Comparison of ENCODE assay signal across 2 cellular contexts in genomic region chr13:114108141-114108761, GRCh38.
TF ChIP-seq lines count a peak whose summit lies in the region.

No MANE protein-coding gene starts in this region.

TF ChIP-seq in SK-N-SH, 30 proteins besides CTCF, POLR2A, EP300 and RAD21 (continued from another document):
- no peak for TF ChIP-seq ZBTB33 (IDR thresholded peaks at IDR 0.05; ENCODE audit: borderline replicate concordance, low read depth)
- no peak for TF ChIP-seq CHD2 (IDR thresholded peaks at IDR 0.05; ENCODE audit: low read length, partially characterized antibody)
- no peak for TF ChIP-seq RFX5 (IDR thresholded peaks at IDR 0.05; ENCODE audit: low read length)

TF ChIP-seq in SK-N-SH treated with all-trans-retinoic acid at 6 μM for 48 hours, 23 proteins besides CTCF, POLR2A, EP300 and RAD21 (continued from another document):
- TF ChIP-seq, protein P1, sequence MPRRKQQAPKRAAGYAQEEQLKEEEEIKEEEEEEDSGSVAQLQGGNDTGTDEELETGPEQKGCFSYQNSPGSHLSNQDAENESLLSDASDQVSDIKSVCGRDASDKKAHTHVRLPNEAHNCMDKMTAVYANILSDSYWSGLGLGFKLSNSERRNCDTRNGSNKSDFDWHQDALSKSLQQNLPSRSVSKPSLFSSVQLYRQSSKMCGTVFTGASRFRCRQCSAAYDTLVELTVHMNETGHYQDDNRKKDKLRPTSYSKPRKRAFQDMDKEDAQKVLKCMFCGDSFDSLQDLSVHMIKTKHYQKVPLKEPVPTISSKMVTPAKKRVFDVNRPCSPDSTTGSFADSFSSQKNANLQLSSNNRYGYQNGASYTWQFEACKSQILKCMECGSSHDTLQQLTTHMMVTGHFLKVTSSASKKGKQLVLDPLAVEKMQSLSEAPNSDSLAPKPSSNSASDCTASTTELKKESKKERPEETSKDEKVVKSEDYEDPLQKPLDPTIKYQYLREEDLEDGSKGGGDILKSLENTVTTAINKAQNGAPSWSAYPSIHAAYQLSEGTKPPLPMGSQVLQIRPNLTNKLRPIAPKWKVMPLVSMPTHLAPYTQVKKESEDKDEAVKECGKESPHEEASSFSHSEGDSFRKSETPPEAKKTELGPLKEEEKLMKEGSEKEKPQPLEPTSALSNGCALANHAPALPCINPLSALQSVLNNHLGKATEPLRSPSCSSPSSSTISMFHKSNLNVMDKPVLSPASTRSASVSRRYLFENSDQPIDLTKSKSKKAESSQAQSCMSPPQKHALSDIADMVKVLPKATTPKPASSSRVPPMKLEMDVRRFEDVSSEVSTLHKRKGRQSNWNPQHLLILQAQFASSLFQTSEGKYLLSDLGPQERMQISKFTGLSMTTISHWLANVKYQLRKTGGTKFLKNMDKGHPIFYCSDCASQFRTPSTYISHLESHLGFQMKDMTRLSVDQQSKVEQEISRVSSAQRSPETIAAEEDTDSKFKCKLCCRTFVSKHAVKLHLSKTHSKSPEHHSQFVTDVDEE (CRISPR knock-in tag; IDR thresholded peaks at IDR 0.05) = no peak
- no peak for TF ChIP-seq ZNF8 (CRISPR knock-in tag; IDR thresholded peaks at IDR 0.05)
- TF ChIP-seq ZFP3 (CRISPR knock-in tag; IDR thresholded peaks at IDR 0.05) = no peak
- no peak for TF ChIP-seq ZNF70 (CRISPR knock-in tag; IDR thresholded peaks at IDR 0.05)
- TF ChIP-seq ZFP30 (CRISPR knock-in tag; IDR thresholded peaks at IDR 0.05) = no peak
- no peak for TF ChIP-seq BACH2 (CRISPR knock-in tag; IDR thresholded peaks at IDR 0.05; ENCODE audit: borderline replicate concordance)
- TF ChIP-seq, protein P2, sequence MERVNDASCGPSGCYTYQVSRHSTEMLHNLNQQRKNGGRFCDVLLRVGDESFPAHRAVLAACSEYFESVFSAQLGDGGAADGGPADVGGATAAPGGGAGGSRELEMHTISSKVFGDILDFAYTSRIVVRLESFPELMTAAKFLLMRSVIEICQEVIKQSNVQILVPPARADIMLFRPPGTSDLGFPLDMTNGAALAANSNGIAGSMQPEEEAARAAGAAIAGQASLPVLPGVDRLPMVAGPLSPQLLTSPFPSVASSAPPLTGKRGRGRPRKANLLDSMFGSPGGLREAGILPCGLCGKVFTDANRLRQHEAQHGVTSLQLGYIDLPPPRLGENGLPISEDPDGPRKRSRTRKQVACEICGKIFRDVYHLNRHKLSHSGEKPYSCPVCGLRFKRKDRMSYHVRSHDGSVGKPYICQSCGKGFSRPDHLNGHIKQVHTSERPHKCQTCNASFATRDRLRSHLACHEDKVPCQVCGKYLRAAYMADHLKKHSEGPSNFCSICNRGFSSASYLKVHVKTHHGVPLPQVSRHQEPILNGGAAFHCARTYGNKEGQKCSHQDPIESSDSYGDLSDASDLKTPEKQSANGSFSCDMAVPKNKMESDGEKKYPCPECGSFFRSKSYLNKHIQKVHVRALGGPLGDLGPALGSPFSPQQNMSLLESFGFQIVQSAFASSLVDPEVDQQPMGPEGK (CRISPR knock-in tag; IDR thresholded peaks at IDR 0.05; ENCODE audit: borderline replicate concordance) = no peak
- TF ChIP-seq, protein P3, sequence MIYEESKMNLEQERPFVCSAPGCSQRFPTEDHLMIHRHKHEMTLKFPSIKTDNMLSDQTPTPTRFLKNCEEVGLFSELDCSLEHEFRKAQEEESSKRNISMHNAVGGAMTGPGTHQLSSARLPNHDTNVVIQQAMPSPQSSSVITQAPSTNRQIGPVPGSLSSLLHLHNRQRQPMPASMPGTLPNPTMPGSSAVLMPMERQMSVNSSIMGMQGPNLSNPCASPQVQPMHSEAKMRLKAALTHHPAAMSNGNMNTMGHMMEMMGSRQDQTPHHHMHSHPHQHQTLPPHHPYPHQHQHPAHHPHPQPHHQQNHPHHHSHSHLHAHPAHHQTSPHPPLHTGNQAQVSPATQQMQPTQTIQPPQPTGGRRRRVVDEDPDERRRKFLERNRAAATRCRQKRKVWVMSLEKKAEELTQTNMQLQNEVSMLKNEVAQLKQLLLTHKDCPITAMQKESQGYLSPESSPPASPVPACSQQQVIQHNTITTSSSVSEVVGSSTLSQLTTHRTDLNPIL (CRISPR knock-in tag; IDR thresholded peaks at IDR 0.05; ENCODE audit: low read depth) = no peak
